Comparison of ENCODE assay signal across 8 cellular contexts in genomic region chr1:198771562-198772153, GRCh38.
DNase-seq lines count a peak whose midpoint lies in the region; ATAC-seq, FAIRE-seq and TF ChIP-seq lines count a peak whose summit lies in the region.

No MANE protein-coding gene starts in this region.

- no peaks in the 10 kb centered on the region for H3K36me3 Mint-ChIP-seq in Calu3 (ENCODE audit: insufficient read depth, unreplicated experiment)
- H3K36me3 Mint-ChIP-seq in HFFc6 (ENCODE audit: low read depth): no peaks in the 10 kb centered on the region

- no TSS peak for BruUV-seq in Calu3 (replicated peaks; lab: Mats Ljungman, UMichigan)

- CTCF ChIA-PET in Calu3 (lab: Charles Lee): interaction anchor here (1.4 kb wide), 1 partner anchor 692 kb away, joined by 3 read pairs; no protein-coding TSS in a partner anchor

- no peak overlapping the region for H3K27ac Mint-ChIP-seq in Calu3 (ENCODE audit: unreplicated experiment)
- H3K27ac Mint-ChIP-seq in HFFc6: no peak overlapping the region

- no peaks in the 10 kb centered on the region for H3K4me1 Mint-ChIP-seq in Calu3 (ENCODE audit: low read depth, unreplicated experiment)
- H3K4me1 Mint-ChIP-seq in HFFc6 (ENCODE audit: low read depth): peaks cover 15% of the 10 kb centered on the region

- H3K4me3 Mint-ChIP-seq in Calu3 (ENCODE audit: low read depth, unreplicated experiment) (no peak overlapping the region), HFFc6 (no peak overlapping the region)

- ATAC-seq in HG03175 (IDR thresholded peaks at IDR 0.05; ENCODE audit: unreplicated experiment): no peak
- no peak for ATAC-seq in GM21423 (IDR thresholded peaks at IDR 0.05; ENCODE audit: unreplicated experiment)

- no peak for FAIRE-seq in urothelium cell line (lab: Jason Lieb, UNC)

- TF ChIP-seq CTCF in Calu3 (IDR thresholded peaks at IDR 0.05; ENCODE audit: unreplicated experiment) (peak; percentile 73), HFFc6 (IDR thresholded peaks at IDR 0.05) (peak; percentile 85), fibroblast of the aortic adventitia (IDR thresholded peaks at IDR 0.05; ENCODE audit: insufficient read depth, low read length) (peak; percentile 60)

- intact Hi-C loops in Calu3 (cut with micrococcal nuclease; ENCODE audit: unreplicated experiment): loop anchor here (1.0 to 5.0 kb wide), 5 partner anchors 341 to 779 kb away; no protein-coding TSS in a partner anchor

- H3K27me3 Mint-ChIP-seq in Calu3 (ENCODE audit: unreplicated experiment) (no peaks in the 10 kb centered on the region), HFFc6 (ENCODE audit: insufficient read depth) (no peaks in the 10 kb centered on the region; the same call in none of the 2 replicates)

- no peak overlapping the region for H3K4me3 ChIP-seq in fibroblast of the aortic adventitia (ENCODE audit: low read depth, low read length)

- peak; percentile 42 for DNase-seq in Calu3
- DNase-seq in HFFc6: peak; percentile 8
- DNase-seq in RPMI7951 (ENCODE audit: low read depth): peak; percentile 32
- DNase-seq in fibroblast of the aortic adventitia (ENCODE audit: low read depth): peak; percentile 66
- peak; percentile 16 for DNase-seq in urothelium cell line (ENCODE audit: low spot score)
- DNase-seq in T1000 (lab: John Stamatoyannopoulos, UW): no peak

- H3K9me3 Mint-ChIP-seq in Calu3 (ENCODE audit: low read depth, unreplicated experiment) (no peaks in the 10 kb centered on the region), HFFc6 (no peaks in the 10 kb centered on the region)
